ENCODE assay signal across 30 cellular contexts in the genomic region with DNA sequence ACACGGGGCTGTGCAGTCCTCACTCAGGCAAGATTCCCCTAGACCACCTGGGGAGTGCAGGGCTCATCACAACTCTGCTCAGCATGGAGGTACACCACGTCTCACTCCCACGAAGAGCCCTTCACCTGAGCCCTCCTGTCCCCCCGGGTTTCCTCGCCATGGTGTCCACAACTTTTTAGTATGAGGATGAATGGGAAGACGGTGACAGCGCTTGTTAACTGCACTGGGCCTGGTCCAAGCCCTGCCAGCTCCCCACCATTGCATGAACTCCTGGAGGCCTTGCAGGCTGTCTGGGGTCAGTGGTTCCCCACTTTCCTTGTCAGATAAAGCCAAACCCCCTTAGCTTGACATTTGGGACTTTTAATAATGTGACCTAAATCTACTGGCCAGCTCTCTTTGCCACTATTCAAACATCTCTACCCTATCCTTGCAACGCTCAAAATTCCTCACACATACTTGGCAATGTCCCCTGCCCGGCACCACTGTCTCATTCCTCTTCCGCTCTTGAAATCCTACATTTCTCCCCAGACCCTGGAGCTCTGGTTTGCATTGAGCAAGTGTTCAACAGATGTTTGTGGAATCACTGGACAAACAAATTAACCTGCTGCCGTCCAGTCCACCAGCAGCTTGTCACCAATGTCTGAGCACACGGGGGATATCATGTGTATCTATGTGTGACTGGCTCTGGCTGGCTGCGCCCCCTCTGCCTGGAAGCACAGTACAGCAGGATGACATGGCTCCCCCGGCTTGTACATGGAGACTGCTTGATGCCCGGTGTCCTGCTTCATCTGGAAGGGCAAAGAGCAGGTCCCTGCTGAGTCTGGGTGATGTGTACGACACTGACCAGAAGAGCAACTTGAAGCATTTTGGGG. TPM values are rescaled to one million over a fixed set of nuclear protein-coding genes. Genes with fewer than 3 reads are reported as not detected.
DNase-seq lines count a peak whose midpoint lies in the region; ATAC-seq, FAIRE-seq and TF ChIP-seq lines count a peak whose summit lies in the region.
"Had no signal": no experiment of that assay in that cellular context is flagged by ENCODE, and none has a peak within 500 bp of the region (broad histone marks: within the 10 kb centered on the region; RNA-seq: fewer than 3 reads in every experiment).

No MANE protein-coding gene starts in this region.

- intact Hi-C loops in cardiac septum (cut with DNase I) (no loop called here), left cardiac atrium (cut with DNase I) (no loop called here), posterior vena cava (cut with DNase I) (no loop called here)

- no peak for FAIRE-seq in GM19239 (lab: Jason Lieb, UNC)
- FAIRE-seq: GM12891, HepG2, RCC 7860 had no signal

- H3K4me3 Mint-ChIP-seq in endothelial cell (ENCODE audit: unreplicated experiment) = peak overlapping the region; percentile 47
- H3K4me3 Mint-ChIP-seq: CD4-positive, alpha-beta memory T cell had no signal

- H3K27ac ChIP-seq in WERI-Rb-1 = no peak overlapping the region
- H3K27ac ChIP-seq: GM23248, HL-60, SJCRH30 had no signal

- peaks cover 3% of the 10 kb centered on the region for H3K4me1 Mint-ChIP-seq in endothelial cell (ENCODE audit: unreplicated experiment)
- H3K4me1 Mint-ChIP-seq: CD4-positive, alpha-beta memory T cell had no signal

- no peak overlapping the region for H3K27ac Mint-ChIP-seq in endothelial cell (ENCODE audit: unreplicated experiment)

- TF ChIP-seq CTCF in WERI-Rb-1 (IDR thresholded peaks at IDR 0.05; ENCODE audit: low read depth, low read length) = no peak
- TF ChIP-seq CTCF in endothelial cell (IDR thresholded peaks at IDR 0.05; ENCODE audit: unreplicated experiment) = no peak

- peaks cover 99% of the 10 kb centered on the region for H3K36me3 ChIP-seq in WERI-Rb-1

- H3K9me3 ChIP-seq in WERI-Rb-1 (ENCODE audit: severe bottlenecking) = no peaks in the 10 kb centered on the region
- H3K9me3 ChIP-seq: BE2C, Caco-2, HAP-1, SJCRH30 had no signal

- peaks cover 75% of the 10 kb centered on the region for H3K36me3 Mint-ChIP-seq in endothelial cell (ENCODE audit: low read depth, unreplicated experiment)

- H3K4me3 ChIP-seq in WERI-Rb-1 (ENCODE audit: low read depth, low read length) = no peak overlapping the region
- H3K4me3 ChIP-seq: GM23248, HAP-1, SJCRH30 had no signal

- no peaks in the 10 kb centered on the region for H3K27me3 ChIP-seq in WERI-Rb-1 (ENCODE audit: insufficient read depth, low read depth, severe bottlenecking)
- H3K27me3 ChIP-seq: BE2C, SJCRH30 had no signal

- peak; percentile 63 for DNase-seq in cardiac septum (ENCODE audit: low spot score)
- no peak for DNase-seq in left cardiac atrium
- peak; percentile 31 for DNase-seq in WERI-Rb-1
- DNase-seq in endothelial cell (ENCODE audit: low spot score) = no peak
- peak; percentile 70 for DNase-seq in posterior vena cava (ENCODE audit: low spot score)
- no peak for DNase-seq in NCI-H345 (lab: John Stamatoyannopoulos, UW)
- DNase-seq in GM19239 (ENCODE audit: insufficient read length, low spot score) = no peak
- no peak for DNase-seq in OCI-M1 (lab: John Stamatoyannopoulos, UW)
- DNase-seq: BE2C; Caco-2; CD4-positive, alpha-beta memory T cell; DMS 273 treated with DMSO at 0.1 percent for 48 hours; DND-41; GM23248; KBM-7; MM.1S; NCI-H1048; NCI-H146; NCI-H2029; NCI-H2227 treated with DMSO at 0.1 percent for 48 hours; NCI-H524; NCI-H774; SJCRH30 had no signal

- no peak for ATAC-seq in left cardiac atrium
- ATAC-seq: HepG2 had no signal

- no peaks in the 10 kb centered on the region for H3K9me3 Mint-ChIP-seq in endothelial cell (ENCODE audit: unreplicated experiment)
- H3K9me3 Mint-ChIP-seq: CD4-positive, alpha-beta memory T cell had no signal

- peaks cover 13% of the 10 kb centered on the region for H3K27me3 Mint-ChIP-seq in endothelial cell (ENCODE audit: unreplicated experiment)
- H3K27me3 Mint-ChIP-seq: CD4-positive, alpha-beta memory T cell had no signal

RNA-seq across cellular contexts. Expression of a gene that starts 11.2 kb away (rescaled TPM):
- 25.0 TPM for total RNA-seq in cardiac septum
- total RNA-seq in left cardiac atrium = 10 to 100 TPM; 34.9 to 35.7 TPM
- total RNA-seq in endothelial cell (ENCODE audit: unreplicated experiment) = 78.7 TPM
- total RNA-seq in posterior vena cava = 10 to 100 TPM; 35.5 to 54.9 TPM

RNA-seq across cellular contexts. Expression of a gene that starts 16.1 kb away (rescaled TPM):
- total RNA-seq in cardiac septum (not detected), left cardiac atrium (not detected), endothelial cell (ENCODE audit: unreplicated experiment) (not detected), posterior vena cava (not detected)
- total RNA-seq: A172, GM23248, HepG2, HT-29, SJCRH30 had no signal

RNA-seq across cellular contexts. Expression of a gene that starts 30.9 kb away (rescaled TPM):
- total RNA-seq in cardiac septum (0.19 TPM), left cardiac atrium (not detected), endothelial cell (ENCODE audit: unreplicated experiment) (0.08 TPM), posterior vena cava (under 1 TPM; 0.05 to 0.14 TPM)
- total RNA-seq: A172; CD4-positive, alpha-beta memory T cell; GM23248; HepG2; HT-29 had no signal

RNA-seq across cellular contexts. Expression of a gene that starts 47.5 kb away (rescaled TPM):
- total RNA-seq in cardiac septum = 0.05 TPM
- total RNA-seq in left cardiac atrium = under 1 TPM in 1 of 2 donors, not detected in 1; 0.05 TPM
- not detected for total RNA-seq in endothelial cell (ENCODE audit: unreplicated experiment)
- 1 to 10 TPM in 1 of 2 donors, under 1 TPM in 1; 0.90 to 3.4 TPM for total RNA-seq in posterior vena cava
- total RNA-seq: CD4-positive, alpha-beta memory T cell; GM23248; SJCRH30 had no signal

Comparison
In these comparisons a context has a peak if more than half of its experiments do, and no peak if none do; other contexts are left out.
1. DNase-seq: peak in cardiac septum (single experiment), WERI-Rb-1 (single experiment) and posterior vena cava (single experiment); none in left cardiac atrium (single experiment), endothelial cell (single experiment), NCI-H345 (single experiment), GM19239 (single experiment) and OCI-M1 (single experiment).